ENCODE assay signal across 8 cellular contexts in the genomic region with DNA sequence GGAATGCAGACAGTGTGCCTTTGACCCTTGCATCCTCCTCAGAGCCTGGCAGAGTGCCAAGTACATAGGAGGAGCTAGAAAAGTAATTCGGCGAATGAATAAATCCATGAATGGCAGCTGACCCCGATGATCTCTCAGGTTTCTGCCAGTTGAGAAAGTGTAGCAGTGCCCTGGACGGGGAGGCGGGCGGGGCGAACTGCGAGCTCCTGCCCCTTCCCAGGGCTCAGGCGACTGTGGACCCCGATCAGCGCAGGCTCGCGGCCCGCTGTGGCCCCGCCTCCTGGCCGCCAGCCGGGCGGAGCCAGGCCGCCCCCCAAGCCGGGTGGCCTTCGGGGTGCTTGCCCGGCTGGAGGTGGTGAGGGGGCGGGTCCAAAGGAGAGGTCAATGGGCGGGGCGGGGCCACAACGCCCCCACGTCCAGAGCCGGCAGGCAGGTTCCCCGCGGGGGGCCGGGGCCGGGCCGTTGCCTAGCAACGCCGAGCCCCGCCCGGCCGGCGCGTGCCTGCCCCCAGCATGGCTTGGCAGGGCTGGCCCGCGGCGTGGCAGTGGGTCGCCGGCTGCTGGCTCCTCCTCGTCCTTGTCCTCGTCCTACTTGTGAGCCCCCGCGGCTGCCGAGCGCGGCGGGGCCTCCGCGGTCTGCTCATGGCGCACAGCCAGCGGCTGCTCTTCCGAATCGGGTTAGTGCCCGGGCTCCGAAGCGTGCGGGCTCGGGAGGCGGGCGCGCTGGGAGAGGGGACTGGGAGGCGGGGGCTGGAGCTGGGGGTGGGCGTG.
DNase-seq lines count a peak whose midpoint lies in the region; ATAC-seq lines count a peak whose summit lies in the region.

No MANE protein-coding gene starts in this region.

- peak; percentile 74 for ATAC-seq in GM19035 (IDR thresholded peaks at IDR 0.05; ENCODE audit: unreplicated experiment)
- ATAC-seq in HG03342 (IDR thresholded peaks at IDR 0.05; ENCODE audit: unreplicated experiment), result peak; percentile 68

- peak; percentile 50 to 63 for DNase-seq in AML-193 (lab: John Stamatoyannopoulos, UW)
- peak; percentile 90 for DNase-seq in NCI-H510A (lab: John Stamatoyannopoulos, UW)
- peak; percentile 43 to 51 for DNase-seq in activated CD4-positive, alpha-beta T cell treated with anti-CD3 and anti-CD28 coated beads, Interleukin-2, amount 50 U/mL, for 48 hours
- DNase-seq in effector CD8-positive, alpha-beta T cell (lab: John Stamatoyannopoulos, UW), result peak; percentile 54
- DNase-seq in medulla oblongata (ENCODE audit: extremely low spot score), result peak; percentile 73
- DNase-seq in stimulated activated CD8-positive, alpha-beta memory T cell treated with anti-CD3 and anti-CD28 coated beads, Interleukin-12 subunit alpha, Interleukin-12 subunit beta, amount 100 ng/mL, for 1 hour (ENCODE audit: low read depth), result peak; percentile 19

Comparison
In these comparisons a context has a peak if more than half of its experiments do, and no peak if none do; other contexts are left out.
1. Peak in every context shown above with its lines: DNase-seq and ATAC-seq.
2. DNase-seq: peak in every context shown above with its lines; median percentile 90 in NCI-H510A; 73 in medulla oblongata; 56 in AML-193; 54 in effector CD8-positive, alpha-beta T cell; 47 in activated CD4-positive, alpha-beta T cell treated with anti-CD3 and anti-CD28 coated beads, Interleukin-2, amount 50 U/mL, for 48 hours; 19 in stimulated activated CD8-positive, alpha-beta memory T cell treated with anti-CD3 and anti-CD28 coated beads, Interleukin-12 subunit alpha, Interleukin-12 subunit beta, amount 100 ng/mL, for 1 hour.